In genomic region chr7:157001920-157002818, GRCh38 we compare ENCODE assay signal across 19 cellular contexts. TPM values are rescaled to one million over a fixed set of nuclear protein-coding genes. Genes with fewer than 3 reads are reported as not detected.
DNase-seq lines count a peak whose midpoint lies in the region; ATAC-seq and TF ChIP-seq lines count a peak whose summit lies in the region.
"Had no signal": no experiment of that assay in that cellular context is flagged by ENCODE, and none has a peak within 500 bp of the region (broad histone marks: within the 10 kb centered on the region; RNA-seq: fewer than 3 reads in every experiment).

No MANE protein-coding gene starts in this region.

- H2BK12ac ChIP-seq in H9 (ENCODE audit: insufficient read length, low read depth, low read length) (no peak overlapping the region), neuronal stem cell (ENCODE audit: low read length) (peak overlapping the region; percentile 41)

- H3K27me3 ChIP-seq in H9 (ENCODE audit: insufficient read depth, low read length) (peaks cover 90% of the 10 kb centered on the region), neuronal stem cell (ENCODE audit: control insufficient read depth in 3 of 3, insufficient read depth in 3 of 3, low read depth in 1 of 3, low read length in 3 of 3) (peaks cover 52 to 97% (median 86%) of the 10 kb centered on the region in 3 experiments)

- H3K27ac Mint-ChIP-seq in activated CD4-positive, alpha-beta T cell treated with anti-CD3 and anti-CD28 coated beads, Interleukin-2, amount 10 ng/mL, durations not matched to agents 7 days and 5 days: peak overlapping the region; percentile 43
- H3K27ac Mint-ChIP-seq in H9: no peak overlapping the region
- H3K27ac Mint-ChIP-seq in effector memory CD8-positive, alpha-beta T cell: no peak overlapping the region
- H3K27ac Mint-ChIP-seq: T-helper 17 cell had no signal

- no peak overlapping the region for H3K56ac ChIP-seq in H9 (ENCODE audit: insufficient read length, low read depth, low read length)

- H4K20me1 ChIP-seq in H9 (ENCODE audit: control insufficient read depth, insufficient read depth, insufficient read length): no peaks in the 10 kb centered on the region

- H2BK20ac ChIP-seq in H9 (ENCODE audit: low read depth, low read length, poor library complexity, severe bottlenecking): no peak overlapping the region

- H3K14ac ChIP-seq in H9 (ENCODE audit: insufficient read depth, low read length): no peak overlapping the region
- peak overlapping the region; percentile 56 for H3K14ac ChIP-seq in neuronal stem cell (ENCODE audit: low read length)

- peaks cover 25% of the 10 kb centered on the region for H3K4me1 Mint-ChIP-seq in activated CD4-positive, alpha-beta T cell treated with anti-CD3 and anti-CD28 coated beads, Interleukin-2, amount 10 ng/mL, durations not matched to agents 7 days and 5 days
- H3K4me1 Mint-ChIP-seq in H9: peaks cover 12 to 29% of the 10 kb centered on the region in 2 experiments
- H3K4me1 Mint-ChIP-seq in effector memory CD8-positive, alpha-beta T cell (ENCODE audit: low read depth in 2 of 2): peaks cover 9 to 10% of the 10 kb centered on the region in 2 donors

- H3K4ac ChIP-seq in H9 (ENCODE audit: low read depth, low read length) (no peak overlapping the region), neuronal stem cell (ENCODE audit: low read length) (peak overlapping the region; percentile 11)

- H3K9ac ChIP-seq in H9 (ENCODE audit: extremely low read depth, insufficient read length, low read length) (no peak overlapping the region), neuronal stem cell (ENCODE audit: low read depth, low read length, poor library complexity) (no peak overlapping the region)

- POLR2A ChIA-PET in activated CD4-positive, alpha-beta T cell treated with anti-CD3 and anti-CD28 coated beads, Interleukin-2, amount 10 ng/mL, durations not matched to agents 7 days and 5 days (lab: Charles Lee): no interaction called here

- no peak for DNase-seq in activated CD4-positive, alpha-beta T cell treated with anti-CD3 and anti-CD28 coated beads, Interleukin-2, amount 10 ng/mL, durations not matched to agents 7 days and 5 days
- no peak for DNase-seq in activated CD4-positive, alpha-beta T cell treated with anti-CD3 and anti-CD28 coated beads, Interleukin-2, amount 50 U/mL, for 4 hours
- peak; percentile 44 for DNase-seq in H9
- DNase-seq in effector memory CD8-positive, alpha-beta T cell: no peak
- DNase-seq in neuronal stem cell (ENCODE audit: low spot score): no peak
- DNase-seq in GM20000 (ENCODE audit: low spot score): no peak
- DNase-seq in SHP77 (lab: John Stamatoyannopoulos, UW): no peak
- DNase-seq in NCI-H146 treated with DMSO at 0.1 percent for 48 hours (lab: John Stamatoyannopoulos, UW; ENCODE audit: unreplicated experiment): no peak
- DNase-seq: anterior cingulate cortex; erythroblast; midbrain; NCI-H1048; stimulated activated naive CD4-positive, alpha-beta T cell; T-helper 17 cell had no signal

- H4K91ac ChIP-seq in H9 (ENCODE audit: insufficient read length, low read depth, low read length): no peak overlapping the region
- H4K91ac ChIP-seq in neuronal stem cell (ENCODE audit: low read depth, low read length, poor library complexity): no peak overlapping the region

- H3K4me2 ChIP-seq in H9 (ENCODE audit: insufficient read depth, insufficient read length, low read length) (no peak overlapping the region), neuronal stem cell (ENCODE audit: insufficient read depth, low read length, poor library complexity, severe bottlenecking) (peak overlapping the region; percentile 25)
- H3K4me2 ChIP-seq: A549 had no signal

- peaks cover 2% of the 10 kb centered on the region for H3K36me3 Mint-ChIP-seq in activated CD4-positive, alpha-beta T cell treated with anti-CD3 and anti-CD28 coated beads, Interleukin-2, amount 10 ng/mL, durations not matched to agents 7 days and 5 days (ENCODE audit: low read depth)
- no peaks in the 10 kb centered on the region; a peak in 1 of 7 replicates for H3K36me3 Mint-ChIP-seq in H9 (ENCODE audit: insufficient read depth in 1 of 3, low read depth in 3 of 3)
- H3K36me3 Mint-ChIP-seq in effector memory CD8-positive, alpha-beta T cell (ENCODE audit: insufficient read depth): peaks cover 6% of the 10 kb centered on the region

- H3K9me3 ChIP-seq in H9 (ENCODE audit: control insufficient read depth, low read depth, low read length) (no peaks in the 10 kb centered on the region), neuronal stem cell (replicated peaks in 1 of 2; ENCODE audit: control insufficient read depth in 2 of 2, insufficient read depth in 1 of 2, low read depth in 1 of 2, low read length in 2 of 2) (no peaks in the 10 kb centered on the region)
- H3K9me3 ChIP-seq: A549, spleen had no signal

- H3K23ac ChIP-seq in H9 (ENCODE audit: insufficient read length, low read depth, low read length): no peak overlapping the region
- peak overlapping the region; percentile 55 for H3K23ac ChIP-seq in neuronal stem cell (ENCODE audit: low read depth, low read length, poor library complexity)

- CTCF ChIA-PET in activated CD4-positive, alpha-beta T cell treated with anti-CD3 and anti-CD28 coated beads, Interleukin-2, amount 10 ng/mL, durations not matched to agents 7 days and 5 days (lab: Charles Lee): interaction anchor here (1.2 to 1.3 kb wide), 2 partner anchors 11 to 18 kb away, joined by 3 to 5 read pairs; no protein-coding TSS in a partner anchor

- H2AFZ ChIP-seq in H9 (ENCODE audit: low read length): no peak overlapping the region
- H2AFZ ChIP-seq in neuronal stem cell (ENCODE audit: low read length): peak overlapping the region; percentile 49

- no peaks in the 10 kb centered on the region for H3K79me1 ChIP-seq in H9 (ENCODE audit: insufficient read depth, low read depth, low read length, poor library complexity, severe bottlenecking)
- no peaks in the 10 kb centered on the region for H3K79me1 ChIP-seq in neuronal stem cell (ENCODE audit: low read depth, low read length)

- H4K8ac ChIP-seq in H9 (replicated peaks; ENCODE audit: insufficient read length, low read depth, low read length) (no peak overlapping the region), neuronal stem cell (ENCODE audit: low read depth, low read length) (no peak overlapping the region)

- no peak overlapping the region for H3T11ph ChIP-seq in H9 (ENCODE audit: low read length)

- H2BK5ac ChIP-seq in H9 (ENCODE audit: insufficient read length, low read length): no peak overlapping the region
- H2BK5ac ChIP-seq in neuronal stem cell (ENCODE audit: low read length): no peak overlapping the region

- no peaks in the 10 kb centered on the region for H3K79me2 ChIP-seq in H9 (ENCODE audit: insufficient read depth, low read length)

- H3K18ac ChIP-seq in H9 (ENCODE audit: insufficient read length, low read depth, low read length) (no peak overlapping the region), neuronal stem cell (ENCODE audit: low read length) (peak overlapping the region; percentile 89)

- no peak overlapping the region for H4K5ac ChIP-seq in H9 (ENCODE audit: insufficient read length, low read depth, low read length)

- H2BK120ac ChIP-seq in H9 (ENCODE audit: low read depth, low read length, poor library complexity, severe bottlenecking): no peak overlapping the region
- H2BK120ac ChIP-seq in neuronal stem cell (ENCODE audit: low read depth, low read length): no peak overlapping the region

- H3K27ac ChIP-seq in H9 (ENCODE audit: insufficient read length, low read depth, low read length) (no peak overlapping the region), neuronal stem cell (replicated peaks; ENCODE audit: low read length) (no peak overlapping the region)
- H3K27ac ChIP-seq: A549, RWPE1, spleen had no signal

- H2BK15ac ChIP-seq in H9 (ENCODE audit: low read depth, low read length) (no peak overlapping the region), neuronal stem cell (ENCODE audit: low read length) (peak overlapping the region; percentile 49)

- H3K4me3 ChIP-seq in neuronal stem cell (ENCODE audit: low read length in 2 of 2): no peak overlapping the region
- H3K4me3 ChIP-seq: A549, GM12878, spleen had no signal

- H3K36me3 ChIP-seq in neuronal stem cell (replicated peaks in 1 of 2; ENCODE audit: control insufficient read depth in 2 of 2, insufficient read depth in 2 of 2, low read length in 2 of 2): no peaks in the 10 kb centered on the region
- H3K36me3 ChIP-seq: spleen had no signal

- H3K9me3 Mint-ChIP-seq in activated CD4-positive, alpha-beta T cell treated with anti-CD3 and anti-CD28 coated beads, Interleukin-2, amount 10 ng/mL, durations not matched to agents 7 days and 5 days: no peaks in the 10 kb centered on the region
- H3K9me3 Mint-ChIP-seq in H9: peaks cover 0 to 9% of the 10 kb centered on the region in 2 experiments; a peak in 2 of 5 replicates
- no peaks in the 10 kb centered on the region for H3K9me3 Mint-ChIP-seq in effector memory CD8-positive, alpha-beta T cell

- no peaks in the 10 kb centered on the region for H3K23me2 ChIP-seq in H9 (ENCODE audit: insufficient read length, low read depth, low read length, poor library complexity, severe bottlenecking)

- no peak for ATAC-seq in effector memory CD8-positive, alpha-beta T cell (replicated peaks)
- ATAC-seq: A549, GM12878, T-helper 17 cell had no signal

- WGBS in H9 (ENCODE audit: extremely low coverage, insufficient read length, low lambda C conversion rate): no CpG with 5 or more reads among the region's 32 CpGs
- no CpG with 5 or more reads among the region's 32 CpGs for WGBS in neuronal stem cell (ENCODE audit: extremely low coverage in 2 of 2, insufficient read length in 2 of 2, insufficient replicate concordance in 1 of 2), 2 donors

- no peak overlapping the region for H3K4me3 Mint-ChIP-seq in activated CD4-positive, alpha-beta T cell treated with anti-CD3 and anti-CD28 coated beads, Interleukin-2, amount 10 ng/mL, durations not matched to agents 7 days and 5 days
- H3K4me3 Mint-ChIP-seq in H9: peak overlapping the region in 1 of 2 experiments; percentile 13; a peak in 1 of 5 replicates
- H3K4me3 Mint-ChIP-seq in effector memory CD8-positive, alpha-beta T cell: peak overlapping the region; percentile 63 to 74

- TF ChIP-seq CTCF in H9 (conservative IDR thresholded peaks at IDR 0.05) (no peak), GM20000 (IDR thresholded peaks at IDR 0.05; ENCODE audit: extremely low read depth, missing control alignments) (no peak)

- 0 out of 2 replicates have a peak, but pooled peaks cover 4% of the 10 kb centered on the region for H3K4me1 ChIP-seq in H9 (ENCODE audit: insufficient read depth, low read length)
- peaks cover 9 to 13% of the 10 kb centered on the region in 2 donors for H3K4me1 ChIP-seq in neuronal stem cell (ENCODE audit: control insufficient read depth in 2 of 2, insufficient read depth in 1 of 2, low read depth in 1 of 2, low read length in 2 of 2)

- H2AK5ac ChIP-seq in H9 (ENCODE audit: insufficient read length, low read length) (no peak overlapping the region), neuronal stem cell (ENCODE audit: low read depth, low read length) (peak overlapping the region; percentile 75)

- peaks cover 71% of the 10 kb centered on the region for H3K27me3 Mint-ChIP-seq in activated CD4-positive, alpha-beta T cell treated with anti-CD3 and anti-CD28 coated beads, Interleukin-2, amount 10 ng/mL, durations not matched to agents 7 days and 5 days
- H3K27me3 Mint-ChIP-seq in H9 (ENCODE audit: low read depth): peaks cover 96% of the 10 kb centered on the region
- H3K27me3 Mint-ChIP-seq in effector memory CD8-positive, alpha-beta T cell: peaks cover 75 to 93% of the 10 kb centered on the region in 2 donors

RNA-seq across cellular contexts. Expression of gene MNX1, which starts 8.3 kb away (rescaled TPM):
- not detected for total RNA-seq in activated CD4-positive, alpha-beta T cell treated with anti-CD3 and anti-CD28 coated beads, Interleukin-2, amount 10 ng/mL, durations not matched to agents 7 days and 5 days
- total RNA-seq in H9 (2021): 0.20 TPM in 1 of 2 replicates, not detected in the other
- not detected for polyA plus RNA-seq in neuronal stem cell (2013, experiment 1 of 2)
- polyA plus RNA-seq in neuronal stem cell (2013, experiment 2 of 2): 0.04 TPM
- total RNA-seq: posterior vena cava had no signal
- polyA plus RNA-seq: spleen had no signal

RNA-seq across cellular contexts. Expression of gene NOM1, which starts 52.7 kb away (rescaled TPM):
- 10 to 100 TPM; 27.2 to 28.6 TPM for total RNA-seq in activated CD4-positive, alpha-beta T cell treated with anti-CD3 and anti-CD28 coated beads, Interleukin-2, amount 10 ng/mL, durations not matched to agents 7 days and 5 days
- 30.4 and 31.7 TPM in 2 replicates for total RNA-seq in H9 (2021)
- 7.5 TPM for polyA plus RNA-seq in neuronal stem cell (2013, experiment 1 of 2)
- polyA plus RNA-seq in neuronal stem cell (2013, experiment 2 of 2): 7.7 TPM
